1 cellular context compared by ENCODE assay signal in genomic region chr1:22115281-22115680, GRCh38.
TF ChIP-seq lines count a peak whose summit lies in the region.

No MANE protein-coding gene starts in this region.

TF ChIP-seq in endothelial cell of umbilical vein, 7 proteins besides CTCF, POLR2A, EP300 and RAD21:
- TF ChIP-seq POLR2AphosphoS5 (IDR thresholded peaks at IDR 0.05; ENCODE audit: insufficient read depth, low read depth, low read length) (no peak), GATA2 (IDR thresholded peaks at IDR 0.05; ENCODE audit: insufficient read depth, insufficient read length, low read depth, low read length) (no peak), MAX (IDR thresholded peaks at IDR 0.05; ENCODE audit: insufficient read depth, insufficient read length) (no peak), MYC (IDR thresholded peaks at IDR 0.05; ENCODE audit: low read depth, low read length) (no peak), JUN (IDR thresholded peaks at IDR 0.05; ENCODE audit: borderline replicate concordance, insufficient read depth, insufficient read length, low read depth) (no peak), FOS (IDR thresholded peaks at IDR 0.05; ENCODE audit: borderline replicate concordance, insufficient read depth, low read length) (no peak), EZH2 (IDR thresholded peaks at IDR 0.05; ENCODE audit: borderline replicate concordance, low read depth, low read length, severe bottlenecking) (no peak)
